ENCODE assay signal across 1 cellular context in genomic region chr10:118808601-118809371, GRCh38.
TF ChIP-seq lines count a peak whose summit lies in the region.

No MANE protein-coding gene starts in this region.

TF ChIP-seq in HepG2, 621 proteins besides CTCF, POLR2A, EP300 and RAD21:
- TF ChIP-seq ZNF614 (CRISPR knock-in tag; IDR thresholded peaks at IDR 0.05; ENCODE audit: borderline replicate concordance) = no peak
- TF ChIP-seq ZNF576 (CRISPR knock-in tag; IDR thresholded peaks at IDR 0.05) = no peak
- no peak for TF ChIP-seq SKIL (CRISPR knock-in tag; IDR thresholded peaks at IDR 0.05; ENCODE audit: borderline replicate concordance)
